ENCODE assay signal across 8 cellular contexts in the genomic region with DNA sequence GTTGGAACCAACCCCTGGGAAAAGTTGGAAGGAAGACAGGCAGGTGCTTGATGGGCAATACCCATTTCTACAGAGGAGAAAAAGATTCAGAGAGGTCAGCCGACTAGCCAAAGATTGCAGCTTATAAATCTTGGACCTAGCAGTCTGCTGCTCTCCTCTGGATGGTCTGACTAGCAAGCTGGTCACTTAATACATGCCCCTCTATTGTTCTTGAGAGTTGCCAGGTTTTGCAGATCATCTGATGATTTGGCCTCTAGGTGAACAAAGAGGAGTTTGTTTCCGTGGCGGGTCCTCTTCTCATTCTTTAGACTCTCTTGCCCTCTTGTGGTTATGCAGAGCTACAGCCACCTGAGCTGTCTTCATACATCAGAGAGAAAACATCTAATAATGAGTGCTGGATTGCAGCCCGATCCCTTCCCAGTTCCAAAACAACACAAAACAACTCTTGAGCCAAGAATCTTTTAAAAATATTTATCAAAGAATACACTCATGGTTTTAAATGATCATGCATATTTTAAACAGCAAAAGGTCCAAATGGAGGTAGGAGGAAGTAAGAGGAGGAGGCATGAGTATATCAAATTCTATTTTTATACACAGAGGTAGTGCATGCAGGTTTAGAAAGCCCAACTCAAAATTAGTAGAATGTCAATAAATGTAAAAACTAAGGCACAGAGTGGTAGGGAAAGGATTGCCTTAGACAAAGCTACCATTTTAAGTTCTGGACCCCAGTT.
A peak's percentile ranks its signal among the peaks of the same experiment; 100 is the strongest.
DNase-seq lines count a peak whose midpoint lies in the region; ATAC-seq and TF ChIP-seq lines count a peak whose summit lies in the region.

No MANE protein-coding gene starts in this region.

- H3K27ac Mint-ChIP-seq in activated naive CD8-positive, alpha-beta T cell treated with anti-CD3 and anti-CD28 coated beads for 36 hours: no peak overlapping the region
- H3K27ac Mint-ChIP-seq in activated naive CD8-positive, alpha-beta T cell treated with anti-CD3 and anti-CD28 coated beads, Interleukin-2, amount 50 U/mL, for 24 hours: no peak overlapping the region
- H3K27ac Mint-ChIP-seq in H9: no peak overlapping the region

- no peak overlapping the region for H2BK5ac ChIP-seq in H9 (ENCODE audit: insufficient read length, low read length)

- H3K9me3 ChIP-seq in H9 (ENCODE audit: control insufficient read depth, low read depth, low read length) (no peaks in the 10 kb centered on the region), OCI-LY1 (ENCODE audit: low read length) (no peaks in the 10 kb centered on the region), liver (ENCODE audit: control insufficient read depth in 4 of 4, low read length in 3 of 4) (no peaks in the 10 kb centered on the region), uterus (no peaks in the 10 kb centered on the region)

- no peak for ATAC-seq in activated naive CD8-positive, alpha-beta T cell treated with anti-CD3 and anti-CD28 coated beads, Interleukin-2, amount 50 U/mL, for 24 hours

- no peak overlapping the region for H3K23ac ChIP-seq in H9 (ENCODE audit: insufficient read length, low read depth, low read length)

- H3K27me3 ChIP-seq in H9 (ENCODE audit: insufficient read depth, low read length): no peaks in the 10 kb centered on the region
- no peaks in the 10 kb centered on the region for H3K27me3 ChIP-seq in OCI-LY1 (ENCODE audit: insufficient read depth, low read length)
- H3K27me3 ChIP-seq in liver (ENCODE audit: control insufficient read depth in 4 of 4, insufficient read depth in 4 of 4, low read length in 3 of 4): no peaks in the 10 kb centered on the region
- no peaks in the 10 kb centered on the region for H3K27me3 ChIP-seq in uterus

- H3K79me2 ChIP-seq in H9 (ENCODE audit: insufficient read depth, low read length): no peaks in the 10 kb centered on the region
- no peaks in the 10 kb centered on the region for H3K79me2 ChIP-seq in OCI-LY1 (ENCODE audit: insufficient read depth, low read length)

- H2AFZ ChIP-seq in H9 (ENCODE audit: low read length) (peak overlapping the region; percentile 99), OCI-LY1 (ENCODE audit: low read length) (no peak overlapping the region)

- TF ChIP-seq POLR2A in uterus (IDR thresholded peaks at IDR 0.05): no peak

- no peak overlapping the region for H2BK12ac ChIP-seq in H9 (ENCODE audit: insufficient read length, low read depth, low read length)

- H3T11ph ChIP-seq in H9 (ENCODE audit: low read length): no peak overlapping the region

- H3K79me1 ChIP-seq in H9 (ENCODE audit: insufficient read depth, low read depth, low read length, poor library complexity, severe bottlenecking): no peaks in the 10 kb centered on the region

- no peaks in the 10 kb centered on the region for H3K9me2 ChIP-seq in OCI-LY1 (ENCODE audit: low read depth, low read length)

- no peaks in the 10 kb centered on the region for H3F3A ChIP-seq in OCI-LY1 (ENCODE audit: insufficient read depth, low read length)

- intact Hi-C loops in uterus (cut with DNase I; ENCODE audit: low total_unique reads): no loop called here

- H3K4ac ChIP-seq in H9 (ENCODE audit: low read depth, low read length): no peak overlapping the region

- no peak overlapping the region for H4K5ac ChIP-seq in H9 (ENCODE audit: insufficient read length, low read depth, low read length)

- H3K4me1 ChIP-seq in H9 (ENCODE audit: insufficient read depth, low read length) (peaks cover 7% of the 10 kb centered on the region; the same call in 1 of the 2 replicates), OCI-LY1 (ENCODE audit: insufficient read depth, low read length, severe bottlenecking) (no peaks in the 10 kb centered on the region), liver (ENCODE audit: control insufficient read depth in 4 of 4, insufficient read depth in 4 of 4, low read length in 3 of 4) (no peaks in the 10 kb centered on the region), uterus (no peaks in the 10 kb centered on the region)

- DNase-seq in activated naive CD8-positive, alpha-beta T cell treated with anti-CD3 and anti-CD28 coated beads for 36 hours: peak; percentile 5
- DNase-seq in activated naive CD8-positive, alpha-beta T cell treated with anti-CD3 and anti-CD28 coated beads, Interleukin-2, amount 50 U/mL, for 24 hours: no peak
- DNase-seq in H9: peak; percentile 77
- peak; percentile 82 to 86 for DNase-seq in Kasumi-1 (lab: John Stamatoyannopoulos, UW)
- peak; percentile 80 for DNase-seq in dedifferentiated amniotic fluid mesenchymal stem cell (ENCODE audit: extremely low spot score)
- peak in 1 of 2 donors; percentile 29 for DNase-seq in uterus

- H3K27ac ChIP-seq in H9 (ENCODE audit: insufficient read length, low read depth, low read length) (no peak overlapping the region), OCI-LY1 (ENCODE audit: low read depth, low read length, poor library complexity, severe bottlenecking) (no peak overlapping the region), liver (ENCODE audit: low read depth in 1 of 2, low read length in 2 of 2) (no peak overlapping the region), uterus (no peak overlapping the region)

- no peak overlapping the region for H3K18ac ChIP-seq in H9 (ENCODE audit: insufficient read length, low read depth, low read length)

- no peaks in the 10 kb centered on the region for H3K9me3 Mint-ChIP-seq in activated naive CD8-positive, alpha-beta T cell treated with anti-CD3 and anti-CD28 coated beads for 36 hours
- no peaks in the 10 kb centered on the region for H3K9me3 Mint-ChIP-seq in activated naive CD8-positive, alpha-beta T cell treated with anti-CD3 and anti-CD28 coated beads, Interleukin-2, amount 50 U/mL, for 24 hours
- no peaks in the 10 kb centered on the region; a peak in 1 of 5 replicates for H3K9me3 Mint-ChIP-seq in H9

- no peaks in the 10 kb centered on the region for H3K36me3 ChIP-seq in OCI-LY1 (ENCODE audit: insufficient read depth, low read length)
- H3K36me3 ChIP-seq in liver (ENCODE audit: control insufficient read depth in 4 of 4, insufficient read depth in 3 of 4, low read depth in 1 of 4, low read length in 3 of 4): no peaks in the 10 kb centered on the region
- H3K36me3 ChIP-seq in uterus: no peaks in the 10 kb centered on the region

- H4K20me1 ChIP-seq in H9 (ENCODE audit: control insufficient read depth, insufficient read depth, insufficient read length) (no peaks in the 10 kb centered on the region), OCI-LY1 (ENCODE audit: insufficient read depth, low read length) (no peaks in the 10 kb centered on the region)

- no peak overlapping the region for H2BK20ac ChIP-seq in H9 (ENCODE audit: low read depth, low read length, poor library complexity, severe bottlenecking)

- no peaks in the 10 kb centered on the region for H3K36me3 Mint-ChIP-seq in activated naive CD8-positive, alpha-beta T cell treated with anti-CD3 and anti-CD28 coated beads for 36 hours
- no peaks in the 10 kb centered on the region for H3K36me3 Mint-ChIP-seq in activated naive CD8-positive, alpha-beta T cell treated with anti-CD3 and anti-CD28 coated beads, Interleukin-2, amount 50 U/mL, for 24 hours (ENCODE audit: low read depth)
- no peaks in the 10 kb centered on the region for H3K36me3 Mint-ChIP-seq in H9 (ENCODE audit: insufficient read depth in 1 of 3, low read depth in 3 of 3)

- H3K14ac ChIP-seq in H9 (ENCODE audit: insufficient read depth, low read length): no peak overlapping the region

- no peak overlapping the region for H3K4me3 ChIP-seq in OCI-LY1 (ENCODE audit: low read depth, low read length, poor library complexity, severe bottlenecking)
- H3K4me3 ChIP-seq in liver (ENCODE audit: low read depth in 1 of 3, low read length in 3 of 3): no peak overlapping the region
- H3K4me3 ChIP-seq in uterus: no peak overlapping the region

- H3K4me1 Mint-ChIP-seq in activated naive CD8-positive, alpha-beta T cell treated with anti-CD3 and anti-CD28 coated beads for 36 hours: no peaks in the 10 kb centered on the region
- H3K4me1 Mint-ChIP-seq in activated naive CD8-positive, alpha-beta T cell treated with anti-CD3 and anti-CD28 coated beads, Interleukin-2, amount 50 U/mL, for 24 hours: no peaks in the 10 kb centered on the region
- H3K4me1 Mint-ChIP-seq in H9: 0 out of 4 replicates have a peak, but pooled peaks cover 0 to 6% of the 10 kb centered on the region in 2 experiments

- no peak overlapping the region for H4K91ac ChIP-seq in H9 (ENCODE audit: insufficient read length, low read depth, low read length)

- peaks cover 11% of the 10 kb centered on the region for H3K27me3 Mint-ChIP-seq in activated naive CD8-positive, alpha-beta T cell treated with anti-CD3 and anti-CD28 coated beads for 36 hours
- peaks cover 8% of the 10 kb centered on the region for H3K27me3 Mint-ChIP-seq in activated naive CD8-positive, alpha-beta T cell treated with anti-CD3 and anti-CD28 coated beads, Interleukin-2, amount 50 U/mL, for 24 hours
- H3K27me3 Mint-ChIP-seq in H9 (ENCODE audit: low read depth): no peaks in the 10 kb centered on the region

- H3K56ac ChIP-seq in H9 (ENCODE audit: insufficient read length, low read depth, low read length): no peak overlapping the region

- no peak overlapping the region for H3K4me3 Mint-ChIP-seq in activated naive CD8-positive, alpha-beta T cell treated with anti-CD3 and anti-CD28 coated beads for 36 hours
- H3K4me3 Mint-ChIP-seq in activated naive CD8-positive, alpha-beta T cell treated with anti-CD3 and anti-CD28 coated beads, Interleukin-2, amount 50 U/mL, for 24 hours: no peak overlapping the region
- no peak overlapping the region for H3K4me3 Mint-ChIP-seq in H9

- WGBS in H9 (ENCODE audit: extremely low coverage, insufficient read length, low lambda C conversion rate): no CpG with 5 or more reads among the region's 4 CpGs
- 20% methylated on average over 4 of the region's 4 CpGs for WGBS in liver

- TF ChIP-seq CTCF in H9 (conservative IDR thresholded peaks at IDR 0.05): peak; percentile 96
- peak; percentile 83 for TF ChIP-seq CTCF in OCI-LY1 (IDR thresholded peaks at IDR 0.05; ENCODE audit: low read length)
- TF ChIP-seq CTCF in liver (IDR thresholded peaks at IDR 0.05; ENCODE audit: low read depth, low read length, missing input control): peak; percentile 83
- TF ChIP-seq CTCF in uterus (IDR thresholded peaks at IDR 0.05): peak; percentile 57 to 73 (median 68)

- H2BK15ac ChIP-seq in H9 (ENCODE audit: low read depth, low read length): no peak overlapping the region

- H3K23me2 ChIP-seq in H9 (ENCODE audit: insufficient read length, low read depth, low read length, poor library complexity, severe bottlenecking): no peaks in the 10 kb centered on the region

- TF ChIP-seq RAD21 in liver (IDR thresholded peaks at IDR 0.05): peak; percentile 94

- no peak overlapping the region for H3K4me2 ChIP-seq in H9 (ENCODE audit: insufficient read depth, insufficient read length, low read length)
- no peak overlapping the region for H3K4me2 ChIP-seq in OCI-LY1 (ENCODE audit: low read length)

- H2BK120ac ChIP-seq in H9 (ENCODE audit: low read depth, low read length, poor library complexity, severe bottlenecking): no peak overlapping the region

- no peak overlapping the region for H3K9ac ChIP-seq in H9 (ENCODE audit: extremely low read depth, insufficient read length, low read length)
- H3K9ac ChIP-seq in OCI-LY1 (ENCODE audit: low read length): no peak overlapping the region
- no peak overlapping the region for H3K9ac ChIP-seq in liver (ENCODE audit: low read depth in 1 of 2, low read length in 2 of 2)

- no peak overlapping the region for H4K8ac ChIP-seq in H9 (replicated peaks; ENCODE audit: insufficient read length, low read depth, low read length)

- H2AK5ac ChIP-seq in H9 (ENCODE audit: insufficient read length, low read length): no peak overlapping the region

TF ChIP-seq in liver, 16 proteins besides CTCF, POLR2A, EP300 and RAD21 (continues in another document):
- no peak for TF ChIP-seq TAF1 (conservative IDR thresholded peaks at IDR 0.05)
